ENCODE assay signal across 16 cellular contexts in the genomic region with DNA sequence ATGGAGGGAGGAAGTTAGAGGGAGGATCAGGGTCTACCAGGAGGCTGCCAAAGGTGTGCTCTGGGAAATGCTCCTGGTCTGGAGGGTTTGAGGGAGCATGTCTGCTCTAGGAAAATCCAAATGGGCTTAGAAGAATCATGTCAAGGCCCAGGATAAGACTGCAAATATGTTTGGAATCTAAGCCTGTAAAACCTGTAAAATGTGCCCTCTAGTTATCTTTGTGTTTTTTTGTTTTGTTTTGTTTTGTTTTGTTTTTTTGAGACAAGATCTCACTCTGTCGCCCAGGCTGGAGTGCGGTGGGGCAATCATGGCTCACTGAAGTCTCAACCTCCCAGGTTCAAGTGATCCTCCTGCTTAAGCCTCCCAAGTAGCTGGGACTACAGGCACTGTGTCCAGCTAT.
DNase-seq lines count a peak whose midpoint lies in the region; ATAC-seq and TF ChIP-seq lines count a peak whose summit lies in the region.
"Had no signal": no experiment of that assay in that cellular context is flagged by ENCODE, and none has a peak within 500 bp of the region (broad histone marks: within the 10 kb centered on the region; RNA-seq: fewer than 3 reads in every experiment).

No MANE protein-coding gene starts in this region.

- no peak for TF ChIP-seq RAD21 in IMR-90 (IDR thresholded peaks at IDR 0.05; ENCODE audit: low read length)

- H3K27ac Mint-ChIP-seq in GM23338 = peak overlapping the region; percentile 63
- H3K27ac Mint-ChIP-seq: B cell; CD4-positive, alpha-beta memory T cell had no signal

- TF ChIP-seq POLR2A in IMR-90 (IDR thresholded peaks at IDR 0.05; ENCODE audit: low read depth, low read length) = no peak

- H3K4me1 Mint-ChIP-seq in GM23338 = peaks cover 48% of the 10 kb centered on the region

- H3K23ac ChIP-seq in IMR-90 (ENCODE audit: low read depth, low read length) = peak overlapping the region; percentile 77

- no peak for ATAC-seq in GM23338
- no peak for ATAC-seq in IMR-90 (ENCODE audit: low read depth)
- ATAC-seq in GM18867 (IDR thresholded peaks at IDR 0.05; ENCODE audit: unreplicated experiment) = no peak
- no peak for ATAC-seq in HG03342 (IDR thresholded peaks at IDR 0.05; ENCODE audit: unreplicated experiment)
- ATAC-seq: K562 had no signal

- H3K36me3 ChIP-seq in GM23338 (ENCODE audit: insufficient read depth) (no peaks in the 10 kb centered on the region), IMR-90 (ENCODE audit: control insufficient read depth, insufficient read depth, low read length) (no peaks in the 10 kb centered on the region), iPS DF 6.9 (ENCODE audit: control insufficient read depth, insufficient read depth, low read length) (no peaks in the 10 kb centered on the region), smooth muscle cell (ENCODE audit: low read depth) (no peaks in the 10 kb centered on the region)

- peak overlapping the region in 1 of 2 experiments; percentile 24; a peak in 1 of 4 replicates for H4K8ac ChIP-seq in IMR-90 (ENCODE audit: low read depth in 2 of 2, low read length in 2 of 2)

- no peak overlapping the region for H3K56ac ChIP-seq in IMR-90 (ENCODE audit: extremely low read depth, insufficient read depth, low read length)

- H3K9me2 ChIP-seq in GM23338 (ENCODE audit: insufficient read depth) = no peaks in the 10 kb centered on the region

- no peaks in the 10 kb centered on the region for H3K9me3 Mint-ChIP-seq in GM23338
- H3K9me3 Mint-ChIP-seq: CD4-positive, alpha-beta memory T cell had no signal

- CTCF ChIA-PET in IMR-90 (lab: Yijun Ruan, JAX) = interaction anchor here (0.6 to 1.4 kb wide), 3 partner anchors 105 to 233 kb away, joined by 3 to 4 read pairs (median 3); no protein-coding TSS in a partner anchor

- peak overlapping the region; percentile 23; the same call in 1 of the 2 replicates for H2BK20ac ChIP-seq in IMR-90 (ENCODE audit: low read depth, low read length)

- intact Hi-C loops in IMR-90 (cut with micrococcal nuclease) = no loop called here

- H2AFZ ChIP-seq in GM23338 (no peak overlapping the region), IMR-90 (replicated peaks; ENCODE audit: low read length, poor library complexity) (no peak overlapping the region), smooth muscle cell (ENCODE audit: low read depth) (no peak overlapping the region)

- no peaks in the 10 kb centered on the region for H3K27me3 ChIP-seq in GM23338 (ENCODE audit: insufficient read depth)
- no peaks in the 10 kb centered on the region for H3K27me3 ChIP-seq in IMR-90 (ENCODE audit: control insufficient read depth, insufficient read depth, low read length)
- no peaks in the 10 kb centered on the region for H3K27me3 ChIP-seq in iPS DF 6.9 (ENCODE audit: control insufficient read depth, insufficient read depth, low read length)
- H3K27me3 ChIP-seq in smooth muscle cell (ENCODE audit: low read depth) = no peaks in the 10 kb centered on the region

- H3K9me1 ChIP-seq in IMR-90 (ENCODE audit: insufficient read depth, low read length) = peaks cover 5% of the 10 kb centered on the region; the same call in 1 of the 2 replicates

- H3K14ac ChIP-seq in IMR-90 (replicated peaks; ENCODE audit: low read depth, low read length) = peak overlapping the region; percentile 36; the same call in 1 of the 2 replicates

- H3K4me1 ChIP-seq in GM23338 (ENCODE audit: insufficient read depth) = peaks cover 45% of the 10 kb centered on the region
- H3K4me1 ChIP-seq in IMR-90 (ENCODE audit: control insufficient read depth, insufficient read depth, low read length) = peaks cover 5% of the 10 kb centered on the region
- no peaks in the 10 kb centered on the region for H3K4me1 ChIP-seq in iPS DF 6.9 (ENCODE audit: control insufficient read depth, insufficient read depth, low read length)
- peaks cover 10% of the 10 kb centered on the region for H3K4me1 ChIP-seq in smooth muscle cell (ENCODE audit: low read depth)

- H3K27me3 Mint-ChIP-seq in GM23338 (ENCODE audit: insufficient read depth, low read depth, poor library complexity) = peaks cover 11% of the 10 kb centered on the region

- no peak for TF ChIP-seq CTCF in GM23338 (conservative IDR thresholded peaks at IDR 0.05; ENCODE audit: low read depth in 2 of 2)
- TF ChIP-seq CTCF in IMR-90 (conservative IDR thresholded peaks at IDR 0.05; ENCODE audit: low read depth, low read length) = no peak
- TF ChIP-seq CTCF in smooth muscle cell (IDR thresholded peaks at IDR 0.05; ENCODE audit: borderline replicate concordance, insufficient read depth, poor library complexity, severe bottlenecking) = no peak

- H3K4me3 ChIP-seq in GM23338 (no peak overlapping the region), IMR-90 (ENCODE audit: insufficient read depth, low read depth, low read length) (no peak overlapping the region), iPS DF 6.9 (ENCODE audit: low read length) (no peak overlapping the region), smooth muscle cell (no peak overlapping the region)
- H3K4me3 ChIP-seq: K562 had no signal

- H3K9ac ChIP-seq in IMR-90 (ENCODE audit: low read depth, low read length) (no peak overlapping the region), smooth muscle cell (ENCODE audit: low read depth) (no peak overlapping the region)

- peaks cover 0 to 25% of the 10 kb centered on the region in 2 experiments; a peak in 2 of 4 replicates for H3K79me1 ChIP-seq in IMR-90 (ENCODE audit: low read depth in 1 of 2, low read length in 2 of 2)

- H3K4me3 Mint-ChIP-seq in GM23338 = no peak overlapping the region
- H3K4me3 Mint-ChIP-seq: B cell had no signal

- no peaks in the 10 kb centered on the region for H4K20me1 ChIP-seq in GM23338 (replicated peaks; ENCODE audit: insufficient read depth)
- H4K20me1 ChIP-seq in IMR-90 (ENCODE audit: insufficient read depth, low read length) = no peaks in the 10 kb centered on the region
- H4K20me1 ChIP-seq in smooth muscle cell (ENCODE audit: low read depth) = no peaks in the 10 kb centered on the region

- peak overlapping the region; percentile 20; the same call in 1 of the 2 replicates for H2BK120ac ChIP-seq in IMR-90 (ENCODE audit: low read depth, low read length)

- no peak overlapping the region for H4K5ac ChIP-seq in IMR-90 (ENCODE audit: low read depth, low read length)

- DNase-seq in GM23338 (ENCODE audit: low spot score) (no peak), IMR-90 (no peak), iPS DF 6.9 (ENCODE audit: low read depth, low spot score) (no peak), smooth muscle cell (lab: John Stamatoyannopoulos, UW; ENCODE audit: unreplicated experiment) (no peak), AG20443 (ENCODE audit: low spot score) (no peak)
- DNase-seq: 8988T; ACHN; CD4-positive, alpha-beta memory T cell; DMS79 treated with DMSO at 0.1 percent for 48 hours; EL; HCEC 1CT; Karpas-422 had no signal

- H3K4me2 ChIP-seq in GM23338 (0 out of 2 replicates have a peak overlapping the region, but pooled peaks have one; percentile 76), IMR-90 (ENCODE audit: low read depth, low read length) (no peak overlapping the region), smooth muscle cell (peak overlapping the region; percentile 2)

- BruUV-seq in IMR-90 (replicated peaks; lab: Mats Ljungman, UMichigan) = no TSS peak

- no peak overlapping the region for H4K91ac ChIP-seq in IMR-90 (ENCODE audit: insufficient read depth, low read depth, low read length)

- POLR2A ChIA-PET in IMR-90 (lab: Charles Lee; ENCODE audit: unreplicated experiment) = no interaction called here

- peaks cover 11% of the 10 kb centered on the region; the same call in 1 of the 2 replicates for H3F3A ChIP-seq in GM23338 (replicated peaks; ENCODE audit: low read depth)
- H3F3A ChIP-seq in smooth muscle cell (ENCODE audit: low read depth) = peaks cover 4% of the 10 kb centered on the region

- H2AK9ac ChIP-seq in IMR-90 (replicated peaks; ENCODE audit: low read depth, low read length, poor library complexity) = no peak overlapping the region

- no peak overlapping the region; the same call in 1 of the 2 replicates for H3K27ac ChIP-seq in GM23338 (ENCODE audit: low read depth)
- no peak overlapping the region for H3K27ac ChIP-seq in IMR-90 (ENCODE audit: insufficient read depth, low read length)
- H3K27ac ChIP-seq in iPS DF 6.9 (ENCODE audit: low read length) = peak overlapping the region; percentile 35
- H3K27ac ChIP-seq in smooth muscle cell (ENCODE audit: low read depth) = no peak overlapping the region

- no peaks in the 10 kb centered on the region for H3K9me3 ChIP-seq in IMR-90 (ENCODE audit: control insufficient read depth, insufficient read depth, low read length)
- H3K9me3 ChIP-seq in iPS DF 6.9 (ENCODE audit: control insufficient read depth, insufficient read depth, low read length) = no peaks in the 10 kb centered on the region
- H3K9me3 ChIP-seq in smooth muscle cell (replicated peaks; ENCODE audit: low read depth) = no peaks in the 10 kb centered on the region

- H2AK5ac ChIP-seq in IMR-90 (ENCODE audit: low read depth, low read length) = peak overlapping the region; percentile 75; the same call in 1 of the 2 replicates

- no peak overlapping the region for H2BK5ac ChIP-seq in IMR-90 (ENCODE audit: low read depth, low read length, poor library complexity, severe bottlenecking)

- H3K79me2 ChIP-seq in GM23338 (replicated peaks; ENCODE audit: insufficient read depth) (no peaks in the 10 kb centered on the region), smooth muscle cell (ENCODE audit: low read depth) (no peaks in the 10 kb centered on the region)

- H3K36me3 Mint-ChIP-seq in GM23338 (ENCODE audit: low read depth) = no peaks in the 10 kb centered on the region
- H3K36me3 Mint-ChIP-seq: CD4-positive, alpha-beta memory T cell had no signal

- dilution Hi-C loops in IMR-90 (cut with HindIII; ENCODE audit: low sequenced_read_pairs, unreplicated experiment) = no loop called here

- peak overlapping the region; percentile 12; the same call in 1 of the 3 replicates for H2BK15ac ChIP-seq in IMR-90 (ENCODE audit: low read depth, low read length)

- in situ Hi-C loops in IMR-90 (cut with MboI; ENCODE audit: low sequenced_read_pairs) = loop anchor here (10.0 kb wide), 1 partner anchor 556 kb away; no protein-coding TSS in a partner anchor

- no CpG with 5 or more reads among the region's 2 CpGs for WGBS in IMR-90 (ENCODE audit: extremely low coverage in 2 of 2, insufficient read length in 1 of 2), 2 experiments
- WGBS in iPS DF 6.9 (ENCODE audit: insufficient coverage, insufficient read length) = no CpG with 5 or more reads among the region's 2 CpGs
- WGBS in smooth muscle cell (ENCODE audit: low lambda C conversion rate) = 78% methylated on average over 2 of the region's 2 CpGs

- peak overlapping the region; percentile 33; the same call in 1 of the 2 replicates for H3K4ac ChIP-seq in IMR-90 (ENCODE audit: low read depth, low read length)

- no peak overlapping the region for H3K18ac ChIP-seq in IMR-90 (ENCODE audit: low read depth, low read length)

TF ChIP-seq in GM23338, 12 proteins besides CTCF, POLR2A, EP300 and RAD21 (continues in another document):
- TF ChIP-seq POLR2AphosphoS5 (IDR thresholded peaks at IDR 0.05; ENCODE audit: low read depth) (no peak), EZH2 (IDR thresholded peaks at IDR 0.05; ENCODE audit: low read depth, unreplicated experiment) (no peak), CREB1 (CRISPR knock-in tag; IDR thresholded peaks at IDR 0.05; ENCODE audit: low read depth) (no peak)

TF ChIP-seq in IMR-90, 13 proteins besides CTCF, POLR2A, EP300 and RAD21 (continues in another document):
- no peak for TF ChIP-seq CEBPB (IDR thresholded peaks at IDR 0.05; ENCODE audit: low read depth, low read length)
- TF ChIP-seq MAFK (IDR thresholded peaks at IDR 0.05; ENCODE audit: low read depth, low read length) = no peak
- no peak for TF ChIP-seq NFE2L2 (IDR thresholded peaks at IDR 0.05; ENCODE audit: low read depth, low read length)
